ENCODE assay signal across 8 cellular contexts in the genomic region with DNA sequence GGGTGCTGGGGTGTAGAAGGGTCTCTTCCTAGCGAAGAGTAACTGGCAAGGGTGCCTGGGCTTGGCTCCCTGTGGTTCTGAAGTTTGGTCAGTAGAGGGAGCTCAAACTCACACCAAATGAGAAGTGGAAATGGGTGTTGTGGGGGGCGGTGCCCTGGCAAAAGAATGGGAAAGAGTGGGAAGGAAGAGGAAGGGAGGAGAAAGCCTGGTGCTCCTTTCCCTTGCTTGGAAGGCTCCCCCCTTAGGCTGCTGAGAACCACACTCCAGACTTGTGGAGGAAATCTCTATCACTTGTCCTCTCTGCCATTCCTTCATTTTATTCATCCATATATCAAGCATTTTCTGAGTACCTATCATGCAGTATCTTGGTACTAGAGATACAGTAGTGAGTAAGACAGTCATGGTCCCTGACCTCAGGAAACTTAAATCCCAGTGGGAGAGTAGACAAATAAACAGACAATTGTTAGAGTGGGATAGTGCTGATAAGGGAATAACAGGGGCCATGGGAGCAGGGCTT. TPM values are rescaled to one million over a fixed set of nuclear protein-coding genes. Genes with fewer than 3 reads are reported as not detected.
DNase-seq lines count a peak whose midpoint lies in the region; ATAC-seq, FAIRE-seq and TF ChIP-seq lines count a peak whose summit lies in the region.

No MANE protein-coding gene starts in this region.

- no peak overlapping the region for H3K9ac ChIP-seq in PC-3 (ENCODE audit: low read length)

- no peaks in the 10 kb centered on the region for H3K36me3 Mint-ChIP-seq in activated naive CD4-positive, alpha-beta T cell treated with anti-CD3 and anti-CD28 coated beads, Interleukin-2, amount 10 ng/mL, durations not matched to agents 7 days and 5 days

- no peak overlapping the region for H3K4me3 ChIP-seq in PC-3 (ENCODE audit: low read length)

- H3K27me3 Mint-ChIP-seq in activated naive CD4-positive, alpha-beta T cell treated with anti-CD3 and anti-CD28 coated beads, Interleukin-2, amount 10 ng/mL, durations not matched to agents 7 days and 5 days = no peaks in the 10 kb centered on the region

- no peaks in the 10 kb centered on the region for H3K27me3 ChIP-seq in PC-3 (ENCODE audit: low read length)

- DNase-seq in PC-3 (peak; percentile 88), head of caudate nucleus (peak; percentile 33 to 87 (median 72)), omental fat pad (ENCODE audit: low spot score) (no peak), cerebellar nuclear complex (lab: John Stamatoyannopoulos, UW) (no peak)
- DNase-seq in activated naive CD4-positive, alpha-beta T cell treated with anti-CD3 and anti-CD28 coated beads, Interleukin-2, amount 10 ng/mL, durations not matched to agents 7 days and 5 days = peak; percentile 61

- H2AFZ ChIP-seq in PC-3 (ENCODE audit: low read length) = peak overlapping the region; percentile 30; the same call in 1 of the 2 replicates

- no TSS peak for BruUV-seq in PC-3 (replicated peaks; lab: Mats Ljungman, UMichigan)

- no peak overlapping the region for H3K27ac ChIP-seq in PC-3 (ENCODE audit: low read length)

- H3K4me2 ChIP-seq in PC-3 (ENCODE audit: low read length) = no peak overlapping the region

- intact Hi-C loops in PC-3 (cut with micrococcal nuclease) (loop anchor here (1.0 to 5.0 kb wide), 2 partner anchors 28 to 74 kb away; a partner anchor contains a TSS), head of caudate nucleus (cut with DNase I) (loop anchor here (10.0 kb wide), 1 partner anchor 272 kb away; a partner anchor contains a TSS)

- ATAC-seq in HG03135 (IDR thresholded peaks at IDR 0.05; ENCODE audit: unreplicated experiment) (peak; percentile 60), PC-3 (peak; percentile 81), omental fat pad (ENCODE audit: low FRiP score) (peak; percentile 48), GM21786 (IDR thresholded peaks at IDR 0.05; ENCODE audit: unreplicated experiment) (no peak)

- peaks cover 5% of the 10 kb centered on the region; the same call in 1 of the 2 replicates for H3K4me1 ChIP-seq in PC-3 (ENCODE audit: insufficient read depth, low read length)

- no peak overlapping the region for H3K4me3 Mint-ChIP-seq in activated naive CD4-positive, alpha-beta T cell treated with anti-CD3 and anti-CD28 coated beads, Interleukin-2, amount 10 ng/mL, durations not matched to agents 7 days and 5 days

- FAIRE-seq in G401.6 (lab: Jason Lieb, UNC) = peak; percentile 93

- H3K9me3 Mint-ChIP-seq in activated naive CD4-positive, alpha-beta T cell treated with anti-CD3 and anti-CD28 coated beads, Interleukin-2, amount 10 ng/mL, durations not matched to agents 7 days and 5 days = no peaks in the 10 kb centered on the region

- POLR2A ChIA-PET in PC-3 (lab: Charles Lee; ENCODE audit: unreplicated experiment) = no interaction called here

- CTCF ChIA-PET in PC-3 (lab: Charles Lee) = interaction anchor here (0.6 to 1.3 kb wide), 4 partner anchors 10 to 31 kb away, joined by 3 to 5 read pairs (median 4); no protein-coding TSS in a partner anchor
- CTCF ChIA-PET in activated naive CD4-positive, alpha-beta T cell treated with anti-CD3 and anti-CD28 coated beads, Interleukin-2, amount 10 ng/mL, durations not matched to agents 7 days and 5 days (lab: Charles Lee) = interaction anchor here (0.6 to 3.8 kb wide), 26 partner anchors 9 to 350 kb away, joined by 3 to 26 read pairs (median 4); a partner anchor contains a TSS

- no peaks in the 10 kb centered on the region for H3K79me2 ChIP-seq in PC-3 (ENCODE audit: low read length)

- H3K27ac Mint-ChIP-seq in activated naive CD4-positive, alpha-beta T cell treated with anti-CD3 and anti-CD28 coated beads, Interleukin-2, amount 10 ng/mL, durations not matched to agents 7 days and 5 days = no peak overlapping the region

- H3K36me3 ChIP-seq in PC-3 (ENCODE audit: low read depth, low read length) = no peaks in the 10 kb centered on the region

- no peaks in the 10 kb centered on the region for H4K20me1 ChIP-seq in PC-3 (ENCODE audit: low read length)

- no peaks in the 10 kb centered on the region for H3F3A ChIP-seq in PC-3 (ENCODE audit: low read length, unreplicated experiment)

- H3K9me2 ChIP-seq in PC-3 (replicated peaks; ENCODE audit: low read length) = no peaks in the 10 kb centered on the region

- peak; percentile 83 for TF ChIP-seq CTCF in PC-3 (conservative IDR thresholded peaks at IDR 0.05; ENCODE audit: low read depth, low read length)
- peak in 1 of 3 donors; percentile 34 for TF ChIP-seq CTCF in omental fat pad (IDR thresholded peaks at IDR 0.05)

- peaks cover 3% of the 10 kb centered on the region for H3K4me1 Mint-ChIP-seq in activated naive CD4-positive, alpha-beta T cell treated with anti-CD3 and anti-CD28 coated beads, Interleukin-2, amount 10 ng/mL, durations not matched to agents 7 days and 5 days

- H3K9me3 ChIP-seq in PC-3 (ENCODE audit: low read length) = no peaks in the 10 kb centered on the region

RNA-seq across cellular contexts. Expression of a gene that starts 13.0 kb away (rescaled TPM):
- total RNA-seq in PC-3 (2014; rRNA removed) (0.29 TPM in 1 of 2 replicates, not detected in the other), omental fat pad (under 1 TPM in 3 of 4 donors, not detected in 1; 0.12 to 0.74 (median 0.19) TPM)

RNA-seq across cellular contexts. Expression of a gene that starts 26.6 kb away (rescaled TPM):
- 82.6 and 85.9 TPM in 2 replicates for total RNA-seq in PC-3 (2014; rRNA removed)
- total RNA-seq in omental fat pad = 10 to 100 TPM; 32.1 to 81.8 (median 61.0) TPM

RNA-seq across cellular contexts. Expression of a gene that starts 28.6 kb away (rescaled TPM):
- total RNA-seq in PC-3 (2014; rRNA removed) (64.6 and 81.1 TPM in 2 replicates), omental fat pad (100 to 1,000 TPM in 2 of 4 donors, 10 to 100 TPM in 2; 80.0 to 149 (median 103) TPM)

Comparison
In these comparisons a context has a peak if more than half of its experiments do, and no peak if none do; other contexts are left out.
1. DNase-seq: peak in PC-3 (single experiment), activated naive CD4-positive, alpha-beta T cell treated with anti-CD3 and anti-CD28 coated beads, Interleukin-2, amount 10 ng/mL, durations not matched to agents 7 days and 5 days (single experiment) and head of caudate nucleus (42 of 42); none in omental fat pad (single experiment) and cerebellar nuclear complex (0 of 2).